ENCODE assay signal across 7 cellular contexts in genomic region chr12:38906482-38907170, GRCh38. TPM values are rescaled to one million over a fixed set of nuclear protein-coding genes. Genes with fewer than 3 reads are reported as not detected.
DNase-seq lines count a peak whose midpoint lies in the region; ATAC-seq, FAIRE-seq and TF ChIP-seq lines count a peak whose summit lies in the region.

No MANE protein-coding gene starts in this region.

- H3K4me1 Mint-ChIP-seq in central memory CD8-positive, alpha-beta T cell, result peaks cover 34% of the 10 kb centered on the region

- H3K4me3 ChIP-seq in WI38 (ENCODE audit: low read depth, low read length), result no peak overlapping the region
- H3K4me3 ChIP-seq in kidney (ENCODE audit: low read length in 2 of 2), result peak overlapping the region; percentile 81 to 94

- ATAC-seq in GM18498 (IDR thresholded peaks at IDR 0.05; ENCODE audit: unreplicated experiment) (peak; percentile 67), HG02571 (IDR thresholded peaks at IDR 0.05; ENCODE audit: unreplicated experiment) (peak; percentile 48)
- ATAC-seq in central memory CD8-positive, alpha-beta T cell (replicated peaks; ENCODE audit: extremely low read depth, poor library complexity, severe bottlenecking), result peak; percentile 50

- H3K9me3 Mint-ChIP-seq in central memory CD8-positive, alpha-beta T cell, result no peaks in the 10 kb centered on the region

- peak overlapping the region; percentile 69 for H3K27ac Mint-ChIP-seq in central memory CD8-positive, alpha-beta T cell (ENCODE audit: low read depth)

- H3K4me1 ChIP-seq in kidney (ENCODE audit: control insufficient read depth in 1 of 2, insufficient read depth in 1 of 2, low read depth in 1 of 2, low read length in 2 of 2), result peaks cover 3 to 12% of the 10 kb centered on the region in 2 donors

- no peak for FAIRE-seq in kidney (lab: Jason Lieb, UNC)

- peaks cover 11% of the 10 kb centered on the region for H3K27me3 Mint-ChIP-seq in central memory CD8-positive, alpha-beta T cell

- no peaks in the 10 kb centered on the region for H3K9me3 ChIP-seq in kidney (ENCODE audit: control insufficient read depth in 1 of 2, low read length in 2 of 2)

- H3K9ac ChIP-seq in kidney (ENCODE audit: low read length in 2 of 2), result peak overlapping the region; percentile 78 to 92

- peak; percentile 66 for DNase-seq in NCI-H1048 (lab: John Stamatoyannopoulos, UW)
- peak; percentile 31 to 43 for DNase-seq in central memory CD8-positive, alpha-beta T cell (ENCODE audit: low spot score in 2 of 2)
- peak; percentile 95 for DNase-seq in kidney
- DNase-seq in stimulated activated CD4-positive, alpha-beta T cell treated with anti-CD3 and anti-CD28 coated beads, Interleukin-12 subunit alpha, Interleukin-12 subunit beta, amount 100 ng/mL, for 24 hours (ENCODE audit: low read depth in 2 of 2), result peak; percentile 52 to 72

- H3K36me3 Mint-ChIP-seq in central memory CD8-positive, alpha-beta T cell (ENCODE audit: insufficient read depth), result peaks cover 5% of the 10 kb centered on the region

- H3K36me3 ChIP-seq in kidney (ENCODE audit: control insufficient read depth in 1 of 2, insufficient read depth in 2 of 2, low read length in 2 of 2), result no peaks in the 10 kb centered on the region

- peak overlapping the region; percentile 98 to 99 for H3K27ac ChIP-seq in kidney (ENCODE audit: low read depth in 2 of 2, low read length in 2 of 2)

- peak overlapping the region; percentile 91 for H3K4me3 Mint-ChIP-seq in central memory CD8-positive, alpha-beta T cell

- intact Hi-C loops in kidney (cut with DNase I), result no loop called here

- TF ChIP-seq CTCF in WI38 (IDR thresholded peaks at IDR 0.05; ENCODE audit: low read depth, low read length) (0 out of 2 replicates have a peak, but pooled peaks have one; percentile 10), kidney (IDR thresholded peaks at IDR 0.05; ENCODE audit: borderline replicate concordance, extremely low read depth, insufficient read depth) (peak; percentile 85)

RNA-seq across cellular contexts. Expression of gene CPNE8, which starts 1.2 kb away (rescaled TPM):
- total RNA-seq in kidney, result 28.5 TPM
- polyA plus RNA-seq in kidney (ENCODE audit: insufficient read depth, low read depth, low replicate concordance), result 8.8 TPM

Comparison
In these comparisons a context has a peak if more than half of its experiments do, and no peak if none do; other contexts are left out.
1. DNase-seq: peak in every context shown above with its lines; median percentile 95 in kidney; 66 in NCI-H1048; 62 in stimulated activated CD4-positive, alpha-beta T cell treated with anti-CD3 and anti-CD28 coated beads, Interleukin-12 subunit alpha, Interleukin-12 subunit beta, amount 100 ng/mL, for 24 hours; 37 in central memory CD8-positive, alpha-beta T cell.